In genomic region chr1:166838766-166839599, GRCh38 we compare ENCODE assay signal across 1 cellular context.
TF ChIP-seq lines count a peak whose summit lies in the region.

Gene POGK, plus strand, starts transcription at chr1:166839475. Its CDS starts 1,482 bp downstream, at chr1:166840957.

TF ChIP-seq in K562, 482 proteins besides CTCF, POLR2A, EP300 and RAD21 (continued from another document and continues in another):
- TF ChIP-seq, protein P1, sequence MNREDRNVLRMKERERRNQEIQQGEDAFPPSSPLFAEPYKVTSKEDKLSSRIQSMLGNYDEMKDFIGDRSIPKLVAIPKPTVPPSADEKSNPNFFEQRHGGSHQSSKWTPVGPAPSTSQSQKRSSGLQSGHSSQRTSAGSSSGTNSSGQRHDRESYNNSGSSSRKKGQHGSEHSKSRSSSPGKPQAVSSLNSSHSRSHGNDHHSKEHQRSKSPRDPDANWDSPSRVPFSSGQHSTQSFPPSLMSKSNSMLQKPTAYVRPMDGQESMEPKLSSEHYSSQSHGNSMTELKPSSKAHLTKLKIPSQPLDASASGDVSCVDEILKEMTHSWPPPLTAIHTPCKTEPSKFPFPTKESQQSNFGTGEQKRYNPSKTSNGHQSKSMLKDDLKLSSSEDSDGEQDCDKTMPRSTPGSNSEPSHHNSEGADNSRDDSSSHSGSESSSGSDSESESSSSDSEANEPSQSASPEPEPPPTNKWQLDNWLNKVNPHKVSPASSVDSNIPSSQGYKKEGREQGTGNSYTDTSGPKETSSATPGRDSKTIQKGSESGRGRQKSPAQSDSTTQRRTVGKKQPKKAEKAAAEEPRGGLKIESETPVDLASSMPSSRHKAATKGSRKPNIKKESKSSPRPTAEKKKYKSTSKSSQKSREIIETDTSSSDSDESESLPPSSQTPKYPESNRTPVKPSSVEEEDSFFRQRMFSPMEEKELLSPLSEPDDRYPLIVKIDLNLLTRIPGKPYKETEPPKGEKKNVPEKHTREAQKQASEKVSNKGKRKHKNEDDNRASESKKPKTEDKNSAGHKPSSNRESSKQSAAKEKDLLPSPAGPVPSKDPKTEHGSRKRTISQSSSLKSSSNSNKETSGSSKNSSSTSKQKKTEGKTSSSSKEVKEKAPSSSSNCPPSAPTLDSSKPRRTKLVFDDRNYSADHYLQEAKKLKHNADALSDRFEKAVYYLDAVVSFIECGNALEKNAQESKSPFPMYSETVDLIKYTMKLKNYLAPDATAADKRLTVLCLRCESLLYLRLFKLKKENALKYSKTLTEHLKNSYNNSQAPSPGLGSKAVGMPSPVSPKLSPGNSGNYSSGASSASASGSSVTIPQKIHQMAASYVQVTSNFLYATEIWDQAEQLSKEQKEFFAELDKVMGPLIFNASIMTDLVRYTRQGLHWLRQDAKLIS (CRISPR knock-in tag; IDR thresholded peaks at IDR 0.05) = no peak; the same call in 1 of the 2 replicates
- TF ChIP-seq E2F1 (CRISPR knock-in tag; IDR thresholded peaks at IDR 0.05) = peak; percentile 67; the same call in 1 of the 2 replicates
- no peak for TF ChIP-seq ZNF384 (IDR thresholded peaks at IDR 0.05; ENCODE audit: low read depth, low read length)
- TF ChIP-seq SREBF2 (CRISPR knock-in tag; IDR thresholded peaks at IDR 0.05) = no peak
- no peak for TF ChIP-seq ID3 (CRISPR knock-in tag; IDR thresholded peaks at IDR 0.05)
- TF ChIP-seq ID3 (tag; IDR thresholded peaks at IDR 0.05) = peak; percentile 87
- TF ChIP-seq, protein P2, sequence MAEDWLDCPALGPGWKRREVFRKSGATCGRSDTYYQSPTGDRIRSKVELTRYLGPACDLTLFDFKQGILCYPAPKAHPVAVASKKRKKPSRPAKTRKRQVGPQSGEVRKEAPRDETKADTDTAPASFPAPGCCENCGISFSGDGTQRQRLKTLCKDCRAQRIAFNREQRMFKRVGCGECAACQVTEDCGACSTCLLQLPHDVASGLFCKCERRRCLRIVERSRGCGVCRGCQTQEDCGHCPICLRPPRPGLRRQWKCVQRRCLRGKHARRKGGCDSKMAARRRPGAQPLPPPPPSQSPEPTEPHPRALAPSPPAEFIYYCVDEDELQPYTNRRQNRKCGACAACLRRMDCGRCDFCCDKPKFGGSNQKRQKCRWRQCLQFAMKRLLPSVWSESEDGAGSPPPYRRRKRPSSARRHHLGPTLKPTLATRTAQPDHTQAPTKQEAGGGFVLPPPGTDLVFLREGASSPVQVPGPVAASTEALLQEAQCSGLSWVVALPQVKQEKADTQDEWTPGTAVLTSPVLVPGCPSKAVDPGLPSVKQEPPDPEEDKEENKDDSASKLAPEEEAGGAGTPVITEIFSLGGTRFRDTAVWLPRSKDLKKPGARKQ (CRISPR knock-in tag; IDR thresholded peaks at IDR 0.05) = no peak
- TF ChIP-seq, protein P3, sequence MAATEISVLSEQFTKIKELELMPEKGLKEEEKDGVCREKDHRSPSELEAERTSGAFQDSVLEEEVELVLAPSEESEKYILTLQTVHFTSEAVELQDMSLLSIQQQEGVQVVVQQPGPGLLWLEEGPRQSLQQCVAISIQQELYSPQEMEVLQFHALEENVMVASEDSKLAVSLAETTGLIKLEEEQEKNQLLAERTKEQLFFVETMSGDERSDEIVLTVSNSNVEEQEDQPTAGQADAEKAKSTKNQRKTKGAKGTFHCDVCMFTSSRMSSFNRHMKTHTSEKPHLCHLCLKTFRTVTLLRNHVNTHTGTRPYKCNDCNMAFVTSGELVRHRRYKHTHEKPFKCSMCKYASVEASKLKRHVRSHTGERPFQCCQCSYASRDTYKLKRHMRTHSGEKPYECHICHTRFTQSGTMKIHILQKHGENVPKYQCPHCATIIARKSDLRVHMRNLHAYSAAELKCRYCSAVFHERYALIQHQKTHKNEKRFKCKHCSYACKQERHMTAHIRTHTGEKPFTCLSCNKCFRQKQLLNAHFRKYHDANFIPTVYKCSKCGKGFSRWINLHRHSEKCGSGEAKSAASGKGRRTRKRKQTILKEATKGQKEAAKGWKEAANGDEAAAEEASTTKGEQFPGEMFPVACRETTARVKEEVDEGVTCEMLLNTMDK (IDR thresholded peaks at IDR 0.05; ENCODE audit: borderline replicate concordance, insufficient read depth, low read depth, low read length, poor library complexity, severe bottlenecking) = peak; percentile 49
- TF ChIP-seq, protein P4, sequence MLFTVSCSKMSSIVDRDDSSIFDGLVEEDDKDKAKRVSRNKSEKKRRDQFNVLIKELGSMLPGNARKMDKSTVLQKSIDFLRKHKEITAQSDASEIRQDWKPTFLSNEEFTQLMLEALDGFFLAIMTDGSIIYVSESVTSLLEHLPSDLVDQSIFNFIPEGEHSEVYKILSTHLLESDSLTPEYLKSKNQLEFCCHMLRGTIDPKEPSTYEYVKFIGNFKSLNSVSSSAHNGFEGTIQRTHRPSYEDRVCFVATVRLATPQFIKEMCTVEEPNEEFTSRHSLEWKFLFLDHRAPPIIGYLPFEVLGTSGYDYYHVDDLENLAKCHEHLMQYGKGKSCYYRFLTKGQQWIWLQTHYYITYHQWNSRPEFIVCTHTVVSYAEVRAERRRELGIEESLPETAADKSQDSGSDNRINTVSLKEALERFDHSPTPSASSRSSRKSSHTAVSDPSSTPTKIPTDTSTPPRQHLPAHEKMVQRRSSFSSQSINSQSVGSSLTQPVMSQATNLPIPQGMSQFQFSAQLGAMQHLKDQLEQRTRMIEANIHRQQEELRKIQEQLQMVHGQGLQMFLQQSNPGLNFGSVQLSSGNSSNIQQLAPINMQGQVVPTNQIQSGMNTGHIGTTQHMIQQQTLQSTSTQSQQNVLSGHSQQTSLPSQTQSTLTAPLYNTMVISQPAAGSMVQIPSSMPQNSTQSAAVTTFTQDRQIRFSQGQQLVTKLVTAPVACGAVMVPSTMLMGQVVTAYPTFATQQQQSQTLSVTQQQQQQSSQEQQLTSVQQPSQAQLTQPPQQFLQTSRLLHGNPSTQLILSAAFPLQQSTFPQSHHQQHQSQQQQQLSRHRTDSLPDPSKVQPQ (CRISPR knock-in tag; IDR thresholded peaks at IDR 0.05; ENCODE audit: borderline replicate concordance) = no peak
- no peak for TF ChIP-seq KLF6 (CRISPR knock-in tag; IDR thresholded peaks at IDR 0.05; ENCODE audit: borderline replicate concordance)
- peak in 1 of 2 experiments; percentile 32; a peak in 1 of 4 replicates for TF ChIP-seq RCOR1 (IDR thresholded peaks at IDR 0.05; ENCODE audit: borderline replicate concordance in 1 of 2, low read depth in 2 of 2, low read length in 2 of 2)
- TF ChIP-seq ZBTB1 (CRISPR knock-in tag; IDR thresholded peaks at IDR 0.05; ENCODE audit: borderline replicate concordance, low read depth) = 0 out of 2 replicates have a peak, but pooled peaks have one; percentile 41
- TF ChIP-seq ZNF224 (CRISPR knock-in tag; IDR thresholded peaks at IDR 0.05) = no peak
- no peak for TF ChIP-seq ELF4 (CRISPR knock-in tag; IDR thresholded peaks at IDR 0.05)
- no peak for TF ChIP-seq HNRNPH1 (optimal IDR thresholded peaks at IDR 0.05; ENCODE audit: low read depth, low read length)
- TF ChIP-seq, protein P5, sequence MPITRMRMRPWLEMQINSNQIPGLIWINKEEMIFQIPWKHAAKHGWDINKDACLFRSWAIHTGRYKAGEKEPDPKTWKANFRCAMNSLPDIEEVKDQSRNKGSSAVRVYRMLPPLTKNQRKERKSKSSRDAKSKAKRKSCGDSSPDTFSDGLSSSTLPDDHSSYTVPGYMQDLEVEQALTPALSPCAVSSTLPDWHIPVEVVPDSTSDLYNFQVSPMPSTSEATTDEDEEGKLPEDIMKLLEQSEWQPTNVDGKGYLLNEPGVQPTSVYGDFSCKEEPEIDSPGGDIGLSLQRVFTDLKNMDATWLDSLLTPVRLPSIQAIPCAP (CRISPR knock-in tag; IDR thresholded peaks at IDR 0.05; ENCODE audit: borderline replicate concordance) = no peak
- peak; percentile 86 for TF ChIP-seq KLF1 (tag; IDR thresholded peaks at IDR 0.05)
- TF ChIP-seq, protein P6, sequence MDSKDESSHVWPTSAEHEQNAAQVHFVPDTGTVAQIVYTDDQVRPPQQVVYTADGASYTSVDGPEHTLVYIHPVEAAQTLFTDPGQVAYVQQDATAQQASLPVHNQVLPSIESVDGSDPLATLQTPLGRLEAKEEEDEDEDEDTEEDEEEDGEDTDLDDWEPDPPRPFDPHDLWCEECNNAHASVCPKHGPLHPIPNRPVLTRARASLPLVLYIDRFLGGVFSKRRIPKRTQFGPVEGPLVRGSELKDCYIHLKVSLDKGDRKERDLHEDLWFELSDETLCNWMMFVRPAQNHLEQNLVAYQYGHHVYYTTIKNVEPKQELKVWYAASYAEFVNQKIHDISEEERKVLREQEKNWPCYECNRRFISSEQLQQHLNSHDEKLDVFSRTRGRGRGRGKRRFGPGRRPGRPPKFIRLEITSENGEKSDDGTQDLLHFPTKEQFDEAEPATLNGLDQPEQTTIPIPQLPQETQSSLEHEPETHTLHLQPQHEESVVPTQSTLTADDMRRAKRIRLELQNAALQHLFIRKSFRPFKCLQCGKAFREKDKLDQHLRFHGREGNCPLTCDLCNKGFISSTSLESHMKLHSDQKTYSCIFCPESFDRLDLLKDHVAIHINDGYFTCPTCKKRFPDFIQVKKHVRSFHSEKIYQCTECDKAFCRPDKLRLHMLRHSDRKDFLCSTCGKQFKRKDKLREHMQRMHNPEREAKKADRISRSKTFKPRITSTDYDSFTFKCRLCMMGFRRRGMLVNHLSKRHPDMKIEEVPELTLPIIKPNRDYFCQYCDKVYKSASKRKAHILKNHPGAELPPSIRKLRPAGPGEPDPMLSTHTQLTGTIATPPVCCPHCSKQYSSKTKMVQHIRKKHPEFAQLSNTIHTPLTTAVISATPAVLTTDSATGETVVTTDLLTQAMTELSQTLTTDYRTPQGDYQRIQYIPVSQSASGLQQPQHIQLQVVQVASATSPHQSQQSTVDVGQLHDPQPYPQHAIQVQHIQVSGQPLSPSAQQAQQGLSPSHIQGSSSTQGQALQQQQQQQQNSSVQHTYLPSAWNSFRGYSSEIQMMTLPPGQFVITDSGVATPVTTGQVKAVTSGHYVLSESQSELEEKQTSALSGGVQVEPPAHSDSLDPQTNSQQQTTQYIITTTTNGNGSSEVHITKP (IDR thresholded peaks at IDR 0.05; ENCODE audit: partially characterized antibody) = no peak
- no peak for TF ChIP-seq ZNF347 (CRISPR knock-in tag; IDR thresholded peaks at IDR 0.05; ENCODE audit: low read depth)
- TF ChIP-seq PHF20 (IDR thresholded peaks at IDR 0.05; ENCODE audit: partially characterized antibody) = peak; percentile 85
- TF ChIP-seq NRF1 (conservative IDR thresholded peaks at IDR 0.05 in 1 of 2, IDR thresholded peaks at IDR 0.05 in 1 of 2) = peak; percentile 80 to 82
- 0 out of 2 replicates have a peak, but pooled peaks have one; percentile 41 for TF ChIP-seq SIN3B (IDR thresholded peaks at IDR 0.05; ENCODE audit: low read depth)
- TF ChIP-seq, protein P7, sequence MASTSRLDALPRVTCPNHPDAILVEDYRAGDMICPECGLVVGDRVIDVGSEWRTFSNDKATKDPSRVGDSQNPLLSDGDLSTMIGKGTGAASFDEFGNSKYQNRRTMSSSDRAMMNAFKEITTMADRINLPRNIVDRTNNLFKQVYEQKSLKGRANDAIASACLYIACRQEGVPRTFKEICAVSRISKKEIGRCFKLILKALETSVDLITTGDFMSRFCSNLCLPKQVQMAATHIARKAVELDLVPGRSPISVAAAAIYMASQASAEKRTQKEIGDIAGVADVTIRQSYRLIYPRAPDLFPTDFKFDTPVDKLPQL (IDR thresholded peaks at IDR 0.05; ENCODE audit: extremely low read depth, insufficient read length) = no peak
- no peak for TF ChIP-seq ZNF780A (CRISPR knock-in tag; IDR thresholded peaks at IDR 0.05)
- no peak for TF ChIP-seq RUNX1 (IDR thresholded peaks at IDR 0.05; ENCODE audit: low read depth)
- TF ChIP-seq ZNF696 (CRISPR knock-in tag; conservative IDR thresholded peaks at IDR 0.05) = no peak
- TF ChIP-seq ZBTB11 (CRISPR knock-in tag; IDR thresholded peaks at IDR 0.05) = peak; percentile 69 to 95 (median 81); a peak in 5 of 6 replicates
- no peak for TF ChIP-seq ZNF431 (CRISPR knock-in tag; IDR thresholded peaks at IDR 0.05)
- peak; percentile 91 for TF ChIP-seq USF2 (CRISPR knock-in tag; IDR thresholded peaks at IDR 0.05)
- TF ChIP-seq ZNF41 (CRISPR knock-in tag; conservative IDR thresholded peaks at IDR 0.05) = no peak
- TF ChIP-seq ATF1 (CRISPR knock-in tag; IDR thresholded peaks at IDR 0.05) = no peak
- peak; percentile 87 for TF ChIP-seq ATF1 (tag; IDR thresholded peaks at IDR 0.05)
- TF ChIP-seq ZNF3 (CRISPR knock-in tag; IDR thresholded peaks at IDR 0.05) = no peak
- no peak for TF ChIP-seq ZNF146 (CRISPR knock-in tag; IDR thresholded peaks at IDR 0.05; ENCODE audit: unreplicated experiment)
